In genomic region chr15:77107531-77108355, GRCh38 we compare ENCODE assay signal across 1 cellular context.
TF ChIP-seq lines count a peak whose summit lies in the region.

No MANE protein-coding gene starts in this region.

TF ChIP-seq in HepG2, 621 proteins besides CTCF, POLR2A, EP300 and RAD21 (continued from another document):
- TF ChIP-seq AHDC1 (CRISPR knock-in tag; IDR thresholded peaks at IDR 0.05; ENCODE audit: borderline replicate concordance) (no peak), DR1 (CRISPR knock-in tag; IDR thresholded peaks at IDR 0.05) (no peak), KMT2A (CRISPR knock-in tag; IDR thresholded peaks at IDR 0.05) (no peak), ZNF329 (CRISPR knock-in tag; IDR thresholded peaks at IDR 0.05; ENCODE audit: low read depth) (0 out of 2 replicates have a peak, but pooled peaks have one; percentile 35)
